ENCODE assay signal across 7 cellular contexts in the genomic region with DNA sequence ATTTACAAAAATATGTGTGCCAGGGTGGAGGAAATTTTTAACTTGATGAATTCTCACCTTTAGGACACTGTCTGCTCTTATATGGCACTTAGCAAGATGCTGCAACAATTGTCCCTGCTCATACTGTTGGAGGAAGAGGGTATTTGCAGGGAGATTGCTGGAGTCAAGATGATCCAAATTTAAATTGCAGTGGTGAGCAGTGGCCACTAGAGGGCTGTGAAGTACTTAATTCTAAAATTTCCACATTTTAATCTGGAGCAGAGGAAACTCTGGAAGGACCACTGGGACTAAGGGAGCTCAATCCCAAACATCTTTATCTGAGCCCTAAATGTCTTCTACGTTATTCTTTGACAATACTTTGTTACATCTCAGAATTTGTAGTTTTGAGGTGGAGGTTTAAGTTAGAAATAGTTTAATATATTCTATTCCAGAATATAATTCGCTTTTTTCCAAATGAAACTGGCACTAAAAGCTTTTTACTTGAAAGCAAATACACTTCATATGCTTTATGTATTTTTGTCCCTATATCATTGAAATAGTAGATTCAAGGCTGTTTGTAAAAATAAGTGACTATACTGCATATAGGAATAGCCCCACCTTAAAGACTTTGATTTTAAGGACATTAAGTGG. TPM values are rescaled to one million over a fixed set of nuclear protein-coding genes. Genes with fewer than 3 reads are reported as not detected.
DNase-seq lines count a peak whose midpoint lies in the region; ATAC-seq, FAIRE-seq and TF ChIP-seq lines count a peak whose summit lies in the region.

No MANE protein-coding gene starts in this region.

- BruUV-seq in endothelial cell of umbilical vein (replicated peaks; lab: Mats Ljungman, UMichigan), result no TSS peak

- peak; percentile 60 for FAIRE-seq in endothelial cell of umbilical vein (lab: Jason Lieb, UNC)

- no peaks in the 10 kb centered on the region for H3K4me1 ChIP-seq in DOHH2 (ENCODE audit: control insufficient read depth, low read length)
- H3K4me1 ChIP-seq in endothelial cell of umbilical vein (ENCODE audit: control insufficient read depth, extremely low read depth, insufficient read depth, low read length), result no peaks in the 10 kb centered on the region

- in situ Hi-C loops in SK-MEL-5 (cut with HindIII; ENCODE audit: low pct_unique_long_range_greater_than_20kb, low sequenced_read_pairs), result no loop called here

- H3K9me2 ChIP-seq in DOHH2 (replicated peaks; ENCODE audit: control insufficient read depth, low read length), result no peaks in the 10 kb centered on the region

- TF ChIP-seq CTCF in DOHH2 (IDR thresholded peaks at IDR 0.05; ENCODE audit: low read depth, low read length, poor library complexity, severe bottlenecking), result peak; percentile 85
- TF ChIP-seq CTCF in endothelial cell of umbilical vein (IDR thresholded peaks at IDR 0.05; ENCODE audit: extremely low read depth in 1 of 2, insufficient read depth in 1 of 2, low read depth in 1 of 2, low read length in 2 of 2), result peak; percentile 46 to 70

- dilution Hi-C loops in endothelial cell of umbilical vein (cut with MboI; ENCODE audit: extremely low pct_ligation_motif_present, low sequenced_read_pairs), result no loop called here

- H3K27ac Mint-ChIP-seq in natural killer cell treated with Interleukin-12 subunit alpha and Interleukin-12 subunit beta and Interleukin-15 and Interleukin-18, amount 100 ng/mL, for 72 hours, result no peak overlapping the region

- H3F3A ChIP-seq in DOHH2 (ENCODE audit: control insufficient read depth, insufficient read depth), result no peaks in the 10 kb centered on the region

- peak; percentile 52 for DNase-seq in LoVo (ENCODE audit: low spot score)
- peak; percentile 74 for DNase-seq in SK-MEL-5 (ENCODE audit: low read depth, low spot score)
- peak; percentile 28 for DNase-seq in endothelial cell of umbilical vein (ENCODE audit: low read depth, low spot score)
- peak; percentile 64 for DNase-seq in natural killer cell treated with Interleukin-12 subunit alpha and Interleukin-12 subunit beta and Interleukin-15 and Interleukin-18, amount 100 ng/mL, for 72 hours (ENCODE audit: low spot score)
- DNase-seq in activated effector memory CD4-positive, alpha-beta T cell treated with Interleukin-2 at 50 U/mL for 16 hours, result no peak

- H3K27me3 ChIP-seq in DOHH2 (ENCODE audit: control insufficient read depth, low read length) (peaks cover 5% of the 10 kb centered on the region), endothelial cell of umbilical vein (ENCODE audit: control insufficient read depth in 2 of 2, insufficient read depth in 2 of 2, low read length in 2 of 2) (no peaks in the 10 kb centered on the region)

- no peaks in the 10 kb centered on the region for H3K36me3 Mint-ChIP-seq in natural killer cell treated with Interleukin-12 subunit alpha and Interleukin-12 subunit beta and Interleukin-15 and Interleukin-18, amount 100 ng/mL, for 72 hours

- intact Hi-C loops in endothelial cell of umbilical vein (cut with micrococcal nuclease), result loop anchor here (10.0 kb wide), 1 partner anchor 199 kb away; no protein-coding TSS in a partner anchor

- H3K9me3 Mint-ChIP-seq in natural killer cell treated with Interleukin-12 subunit alpha and Interleukin-12 subunit beta and Interleukin-15 and Interleukin-18, amount 100 ng/mL, for 72 hours, result no peaks in the 10 kb centered on the region

- H3K9me3 ChIP-seq in DOHH2 (ENCODE audit: control insufficient read depth, insufficient read depth, low read length) (no peaks in the 10 kb centered on the region), endothelial cell of umbilical vein (replicated peaks; ENCODE audit: control insufficient read depth, insufficient read depth, low read length) (no peaks in the 10 kb centered on the region)

- H3K4me3 ChIP-seq in DOHH2 (ENCODE audit: low read length) (no peak overlapping the region), endothelial cell of umbilical vein (replicated peaks in 1 of 3; ENCODE audit: insufficient read depth in 1 of 3, low read depth in 1 of 3, low read length in 3 of 3) (no peak overlapping the region)

- no peak overlapping the region for H3K4me3 Mint-ChIP-seq in natural killer cell treated with Interleukin-12 subunit alpha and Interleukin-12 subunit beta and Interleukin-15 and Interleukin-18, amount 100 ng/mL, for 72 hours

- POLR2A ChIA-PET in endothelial cell of umbilical vein (lab: Charles Lee), result no interaction called here

- CTCF ChIA-PET in endothelial cell of umbilical vein (lab: Charles Lee), result interaction anchor here (0.7 to 1.2 kb wide), 6 partner anchors 18 to 1587 kb away, joined by 3 to 6 read pairs (median 4); no protein-coding TSS in a partner anchor

- H3K4me1 Mint-ChIP-seq in natural killer cell treated with Interleukin-12 subunit alpha and Interleukin-12 subunit beta and Interleukin-15 and Interleukin-18, amount 100 ng/mL, for 72 hours (ENCODE audit: low read depth in 2 of 2), result no peaks in the 10 kb centered on the region

- ATAC-seq in GM21360 (IDR thresholded peaks at IDR 0.05; ENCODE audit: unreplicated experiment), result peak; percentile 58
- ATAC-seq in natural killer cell treated with Interleukin-12 subunit alpha and Interleukin-12 subunit beta and Interleukin-15 and Interleukin-18, amount 100 ng/mL, for 72 hours, result no peak

- H3K27ac ChIP-seq in DOHH2 (ENCODE audit: low read depth, low read length), result no peak overlapping the region
- no peak overlapping the region for H3K27ac ChIP-seq in endothelial cell of umbilical vein (ENCODE audit: insufficient read depth, low read depth, low read length)

- H2AFZ ChIP-seq in endothelial cell of umbilical vein (ENCODE audit: low read depth, low read length), result no peak overlapping the region

- H3K9me1 ChIP-seq in endothelial cell of umbilical vein (replicated peaks; ENCODE audit: control insufficient read depth, extremely low read depth, insufficient read depth, low read length), result no peaks in the 10 kb centered on the region

- no peaks in the 10 kb centered on the region for H3K79me2 ChIP-seq in DOHH2 (ENCODE audit: control insufficient read depth, low read length)
- H3K79me2 ChIP-seq in endothelial cell of umbilical vein (ENCODE audit: control insufficient read depth, insufficient read depth, low read length), result no peaks in the 10 kb centered on the region

- H3K36me3 ChIP-seq in DOHH2 (ENCODE audit: control insufficient read depth, low read length) (no peaks in the 10 kb centered on the region), endothelial cell of umbilical vein (ENCODE audit: control insufficient read depth in 2 of 2, extremely low read depth in 1 of 2, insufficient read depth in 2 of 2, low read length in 2 of 2) (no peaks in the 10 kb centered on the region)

- no peak overlapping the region for H3K4me2 ChIP-seq in DOHH2 (ENCODE audit: low read length)
- no peak overlapping the region for H3K4me2 ChIP-seq in endothelial cell of umbilical vein (ENCODE audit: insufficient read depth, low read length)

- H3K9ac ChIP-seq in endothelial cell of umbilical vein (replicated peaks; ENCODE audit: extremely low read depth, insufficient read depth, low read length), result no peak overlapping the region

- TF ChIP-seq POLR2A in endothelial cell of umbilical vein (IDR thresholded peaks at IDR 0.05; ENCODE audit: low read depth, low read length), result no peak

- H4K20me1 ChIP-seq in DOHH2 (ENCODE audit: control insufficient read depth, insufficient read depth, low read depth, low read length) (no peaks in the 10 kb centered on the region), endothelial cell of umbilical vein (replicated peaks; ENCODE audit: control insufficient read depth, extremely low read depth, insufficient read depth, low read length) (no peaks in the 10 kb centered on the region)

- peaks cover 0 to 3% of the 10 kb centered on the region in 2 donors for H3K27me3 Mint-ChIP-seq in natural killer cell treated with Interleukin-12 subunit alpha and Interleukin-12 subunit beta and Interleukin-15 and Interleukin-18, amount 100 ng/mL, for 72 hours

TF ChIP-seq in endothelial cell of umbilical vein, 7 proteins besides CTCF, POLR2A, EP300 and RAD21:
- TF ChIP-seq GATA2 (IDR thresholded peaks at IDR 0.05; ENCODE audit: insufficient read depth, insufficient read length, low read depth, low read length) (no peak), FOS (IDR thresholded peaks at IDR 0.05; ENCODE audit: borderline replicate concordance, insufficient read depth, low read length) (no peak), EZH2 (IDR thresholded peaks at IDR 0.05; ENCODE audit: borderline replicate concordance, low read depth, low read length, severe bottlenecking) (no peak), MYC (IDR thresholded peaks at IDR 0.05; ENCODE audit: low read depth, low read length) (no peak), JUN (IDR thresholded peaks at IDR 0.05; ENCODE audit: borderline replicate concordance, insufficient read depth, insufficient read length, low read depth) (no peak), POLR2AphosphoS5 (IDR thresholded peaks at IDR 0.05; ENCODE audit: insufficient read depth, low read depth, low read length) (no peak)
- TF ChIP-seq, protein P1, sequence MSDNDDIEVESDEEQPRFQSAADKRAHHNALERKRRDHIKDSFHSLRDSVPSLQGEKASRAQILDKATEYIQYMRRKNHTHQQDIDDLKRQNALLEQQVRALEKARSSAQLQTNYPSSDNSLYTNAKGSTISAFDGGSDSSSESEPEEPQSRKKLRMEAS (IDR thresholded peaks at IDR 0.05; ENCODE audit: insufficient read depth, insufficient read length), result no peak

RNA-seq across cellular contexts. Expression of a gene that starts 33.0 kb away (rescaled TPM):
- total RNA-seq in SK-MEL-5 (2014; rRNA removed; shearing (Covaris generic)), result 0.13 TPM in 1 of 2 replicates, not detected in the other
- polyA plus RNA-seq in SK-MEL-5 (2015; cell fraction: cytosol; rRNA removed), result not detected in 2 replicates
- polyA plus RNA-seq in SK-MEL-5 (2015; cell fraction: nucleus; rRNA removed), result 0.54 TPM in 1 of 2 replicates, not detected in the other
- not detected in 2 replicates for total RNA-seq in endothelial cell of umbilical vein
- polyA plus RNA-seq in endothelial cell of umbilical vein, result not detected in 2 replicates
- not detected in 2 replicates for polyA plus RNA-seq in endothelial cell of umbilical vein (2011; cell fraction: cytosol; rRNA removed)
- polyA plus RNA-seq in endothelial cell of umbilical vein (2011; cell fraction: nucleus; rRNA removed), result not detected in 2 replicates
- polyA plus RNA-seq in endothelial cell of umbilical vein (2012), result not detected in 2 replicates
- not detected in 2 replicates for polyA minus RNA-seq in endothelial cell of umbilical vein
- polyA minus RNA-seq in endothelial cell of umbilical vein (2011; cell fraction: cytosol; rRNA and poly(A)+ RNA removed), result not detected
- polyA minus RNA-seq in endothelial cell of umbilical vein (2011; cell fraction: nucleus; rRNA and poly(A)+ RNA removed), result 0.24 TPM in 1 of 2 replicates, not detected in the other
- not detected for total RNA-seq in natural killer cell treated with Interleukin-12 subunit alpha and Interleukin-12 subunit beta and Interleukin-15 and Interleukin-18, amount 100 ng/mL, for 72 hours
